8 cellular contexts compared by ENCODE assay signal in the genomic region with DNA sequence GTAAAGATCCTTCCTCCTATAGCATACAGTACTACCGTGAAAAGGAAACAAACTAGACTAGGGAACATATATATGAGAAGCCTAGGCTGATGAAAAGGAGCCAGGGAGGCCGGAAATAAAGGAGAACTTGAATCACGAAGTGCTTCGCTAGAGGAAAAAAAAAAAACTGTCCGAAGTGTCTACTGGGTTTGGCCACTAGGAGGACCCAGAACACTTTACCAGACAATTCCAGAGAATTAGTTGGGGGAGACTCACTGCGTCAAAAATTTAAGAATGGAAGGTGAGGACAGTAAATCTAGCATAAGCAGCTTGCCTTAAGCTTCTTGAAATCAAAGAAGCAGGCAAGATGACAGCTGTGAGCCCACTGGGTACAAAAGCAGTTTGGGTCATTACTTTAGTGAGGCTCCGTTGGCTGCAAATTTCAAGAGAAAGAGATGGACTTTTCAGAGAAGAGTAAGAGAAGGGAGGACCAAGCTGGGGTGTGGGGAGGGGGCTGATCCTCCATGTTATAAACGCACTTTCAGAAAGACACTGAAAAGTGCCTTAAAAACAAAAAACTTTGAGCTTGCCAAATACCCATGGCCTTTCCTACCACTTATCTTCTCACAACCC. TPM values are rescaled to one million over a fixed set of nuclear protein-coding genes. Genes with fewer than 3 reads are reported as not detected.
DNase-seq lines count a peak whose midpoint lies in the region; ATAC-seq, FAIRE-seq and TF ChIP-seq lines count a peak whose summit lies in the region.

No MANE protein-coding gene starts in this region.

- TF ChIP-seq CTCF in CD14-positive monocyte (IDR thresholded peaks at IDR 0.05) (peak; percentile 83), bronchial epithelial cell (IDR thresholded peaks at IDR 0.05; ENCODE audit: insufficient read depth, low read length, severe bottlenecking) (peak; percentile 77)

- H3K4me3 Mint-ChIP-seq in CD14-positive monocyte = no peak overlapping the region

- H3K9me3 Mint-ChIP-seq in CD14-positive monocyte = peaks cover 8 to 16% (median 11%) of the 10 kb centered on the region in 7 donors

- no peaks in the 10 kb centered on the region for H3K27me3 Mint-ChIP-seq in CD14-positive monocyte (ENCODE audit: low read depth in 3 of 3)

- DNase-seq in CD14-positive monocyte (ENCODE audit: low spot score) (no peak), GM18507 (ENCODE audit: extremely low spot score, insufficient read length, low read depth) (peak; percentile 23), NOMO-1 treated with dmso at 0.1 percent for 144 hours (lab: John Stamatoyannopoulos, UW; ENCODE audit: unreplicated experiment) (peak; percentile 25), bronchial epithelial cell (ENCODE audit: low read depth) (peak; percentile 65), left kidney (ENCODE audit: low read depth, low spot score) (peak; percentile 67), urothelium cell line (ENCODE audit: low spot score) (peak; percentile 74)

- H3K27ac Mint-ChIP-seq in CD14-positive monocyte = no peak overlapping the region

- H3K27me3 ChIP-seq in bronchial epithelial cell (ENCODE audit: control insufficient read depth, insufficient read depth, low read length) = no peaks in the 10 kb centered on the region

- H3K4me1 Mint-ChIP-seq in CD14-positive monocyte = peaks cover 20% of the 10 kb centered on the region

- FAIRE-seq in GM18507 (lab: Jason Lieb, UNC) = no peak
- no peak for FAIRE-seq in bronchial epithelial cell (lab: Jason Lieb, UNC)
- FAIRE-seq in urothelium cell line (lab: Jason Lieb, UNC) = no peak

- H3K36me3 ChIP-seq in bronchial epithelial cell (ENCODE audit: control insufficient read depth, insufficient read depth, low read length) = no peaks in the 10 kb centered on the region

- H3K4me3 ChIP-seq in bronchial epithelial cell (ENCODE audit: low read depth, low read length) = no peak overlapping the region

- ATAC-seq in GM21390 (IDR thresholded peaks at IDR 0.05; ENCODE audit: unreplicated experiment) (no peak), GM21786 (IDR thresholded peaks at IDR 0.05; ENCODE audit: unreplicated experiment) (no peak)

- intact Hi-C loops in CD14-positive monocyte (cut with micrococcal nuclease) = no loop called here

- no peaks in the 10 kb centered on the region for H3K36me3 Mint-ChIP-seq in CD14-positive monocyte

RNA-seq across cellular contexts. Expression of gene P4HA2, which starts 47.4 kb away (rescaled TPM):
- polyA plus RNA-seq in CD14-positive monocyte = under 1 TPM; 0.45 to 0.99 TPM
- total RNA-seq in bronchial epithelial cell = 174 and 190 TPM in 2 replicates
